Comparison of ENCODE assay signal across 8 cellular contexts in the genomic region with DNA sequence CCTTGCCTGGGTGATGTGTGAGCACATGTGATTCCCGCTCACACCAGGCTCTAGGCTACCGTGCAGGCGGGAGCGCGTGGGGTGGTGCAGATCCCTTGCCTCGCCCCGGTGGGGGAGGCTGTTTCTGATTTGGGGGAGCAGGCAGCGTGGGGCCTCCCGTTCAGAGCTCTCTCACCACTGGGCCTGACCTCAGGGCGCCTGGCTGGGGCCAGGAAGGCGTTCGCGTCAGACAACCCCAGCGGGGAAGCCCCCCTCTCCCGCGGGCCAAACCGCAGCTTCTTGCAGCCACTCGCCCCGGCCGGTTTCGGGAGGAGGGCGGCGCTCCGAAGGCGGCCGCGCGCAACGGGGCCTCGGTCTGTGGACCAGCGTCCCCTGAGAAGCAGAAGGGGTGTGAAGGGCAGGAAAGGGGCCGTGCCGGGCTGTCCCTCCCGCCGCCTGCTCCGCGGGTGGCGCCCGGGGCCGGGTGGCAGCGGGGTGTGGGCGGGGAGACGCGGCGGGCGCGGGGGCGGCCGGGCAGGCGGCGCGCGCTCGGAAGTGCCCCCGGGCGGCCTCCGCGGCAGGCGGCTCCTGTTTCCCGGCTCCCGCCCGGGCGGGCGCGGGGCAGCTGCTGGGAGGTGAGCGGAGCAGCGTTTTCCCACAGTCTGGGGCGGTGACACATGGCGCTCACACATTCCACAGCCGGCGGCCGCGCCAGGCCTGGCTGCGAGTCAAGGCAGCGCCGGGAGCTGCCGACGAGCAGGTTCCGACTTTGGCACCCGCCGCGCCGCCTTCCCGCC.
A peak's percentile ranks its signal among the peaks of the same experiment; 100 is the strongest.
DNase-seq lines count a peak whose midpoint lies in the region; ATAC-seq and TF ChIP-seq lines count a peak whose summit lies in the region.

No MANE protein-coding gene starts in this region.

- H3K9me3 Mint-ChIP-seq in WTC11: peaks cover 32% of the 10 kb centered on the region

- TF ChIP-seq CTCF in WTC11 (IDR thresholded peaks at IDR 0.05): no peak

- CTCF ChIA-PET in WTC11 (lab: Charles Lee): interaction anchor here (0.6 to 1.1 kb wide), 3 partner anchors 97 to 258 kb away, joined by 3 read pairs; no protein-coding TSS in a partner anchor

- no peak overlapping the region for H3K27ac Mint-ChIP-seq in WTC11

- POLR2A ChIA-PET in WTC11 (lab: Charles Lee): interaction anchor here (0.6 to 1.3 kb wide), 2 partner anchors 11 to 216 kb away, joined by 3 to 5 read pairs; no protein-coding TSS in a partner anchor

- H3K4me1 Mint-ChIP-seq in WTC11: peaks cover 10% of the 10 kb centered on the region

- H3K4me3 Mint-ChIP-seq in WTC11: peak overlapping the region; percentile 64

- peaks cover 52% of the 10 kb centered on the region for H3K27me3 Mint-ChIP-seq in WTC11 (ENCODE audit: low read depth)

- ATAC-seq in HG02852 (IDR thresholded peaks at IDR 0.05; ENCODE audit: unreplicated experiment) (peak; percentile 95), WTC11 (peak; percentile 77)

- peaks cover 27% of the 10 kb centered on the region for H3K36me3 Mint-ChIP-seq in WTC11

- DNase-seq in SIG-M5 treated with dmso at 0.1 percent for 504 hours (lab: John Stamatoyannopoulos, UW; ENCODE audit: unreplicated experiment): peak; percentile 70
- no peak for DNase-seq in SIG-M5 (lab: John Stamatoyannopoulos, UW)
- DNase-seq in NCI-H146 (lab: John Stamatoyannopoulos, UW): peak; percentile 95
- DNase-seq in WTC11 (ENCODE audit: low spot score): peak; percentile 61
- DNase-seq in cerebellar cortex (ENCODE audit: low spot score): peak; percentile 22
- DNase-seq in kidney tubule cell (ENCODE audit: low spot score): peak; percentile 94
- peak; percentile 88 for DNase-seq in stimulated activated CD4-positive, alpha-beta T cell treated with anti-CD3 and anti-CD28 coated beads, Interleukin-15, amount 100 ng/mL, for 24 hours

TF ChIP-seq in WTC11, 78 proteins besides CTCF, POLR2A, EP300 and RAD21 (continues in another document):
- TF ChIP-seq FOXK1 (CRISPR knock-in tag; IDR thresholded peaks at IDR 0.05) (peak; percentile 76), RORB (CRISPR knock-in tag; IDR thresholded peaks at IDR 0.05) (no peak), GRHL2 (CRISPR knock-in tag; IDR thresholded peaks at IDR 0.05; ENCODE audit: insufficient replicate concordance, severe bottlenecking) (no peak), PRRX2 (CRISPR knock-in tag; IDR thresholded peaks at IDR 0.05) (no peak), CDX4 (CRISPR knock-in tag; IDR thresholded peaks at IDR 0.05; ENCODE audit: borderline replicate concordance) (no peak), CBFB (CRISPR knock-in tag; IDR thresholded peaks at IDR 0.05; ENCODE audit: low read depth) (no peak), SP1 (CRISPR knock-in tag; conservative IDR thresholded peaks at IDR 0.05) (peak; percentile 44; the same call in 1 of the 2 replicates), E2F1 (CRISPR knock-in tag; IDR thresholded peaks at IDR 0.05) (peak; percentile 70; the same call in 1 of the 2 replicates), PREB (CRISPR knock-in tag; IDR thresholded peaks at IDR 0.05; ENCODE audit: borderline replicate concordance) (peak; percentile 89; the same call in 1 of the 2 replicates), EMX1 (CRISPR knock-in tag; IDR thresholded peaks at IDR 0.05) (no peak), MXD4 (CRISPR knock-in tag; IDR thresholded peaks at IDR 0.05; ENCODE audit: borderline replicate concordance) (no peak), PRDM15 (CRISPR knock-in tag; IDR thresholded peaks at IDR 0.05) (peak; percentile 71), JAZF1 (CRISPR knock-in tag; IDR thresholded peaks at IDR 0.05) (no peak), ZNF317 (CRISPR knock-in tag; IDR thresholded peaks at IDR 0.05; ENCODE audit: borderline replicate concordance, low read depth) (no peak), ZNF423 (CRISPR knock-in tag; IDR thresholded peaks at IDR 0.05) (no peak)
- TF ChIP-seq, protein P1, sequence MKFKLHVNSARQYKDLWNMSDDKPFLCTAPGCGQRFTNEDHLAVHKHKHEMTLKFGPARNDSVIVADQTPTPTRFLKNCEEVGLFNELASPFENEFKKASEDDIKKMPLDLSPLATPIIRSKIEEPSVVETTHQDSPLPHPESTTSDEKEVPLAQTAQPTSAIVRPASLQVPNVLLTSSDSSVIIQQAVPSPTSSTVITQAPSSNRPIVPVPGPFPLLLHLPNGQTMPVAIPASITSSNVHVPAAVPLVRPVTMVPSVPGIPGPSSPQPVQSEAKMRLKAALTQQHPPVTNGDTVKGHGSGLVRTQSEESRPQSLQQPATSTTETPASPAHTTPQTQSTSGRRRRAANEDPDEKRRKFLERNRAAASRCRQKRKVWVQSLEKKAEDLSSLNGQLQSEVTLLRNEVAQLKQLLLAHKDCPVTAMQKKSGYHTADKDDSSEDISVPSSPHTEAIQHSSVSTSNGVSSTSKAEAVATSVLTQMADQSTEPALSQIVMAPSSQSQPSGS (CRISPR knock-in tag; IDR thresholded peaks at IDR 0.05; ENCODE audit: borderline replicate concordance, low read depth): peak; percentile 82; the same call in 1 of the 2 replicates
